Comparison of ENCODE assay signal across 27 cellular contexts in genomic region chr4:165368567-165368966, GRCh38. TPM values are rescaled to one million over a fixed set of nuclear protein-coding genes. Genes with fewer than 3 reads are reported as not detected.
"Had no signal": no experiment of that assay in that cellular context is flagged by ENCODE, and none has a peak within 500 bp of the region (broad histone marks: within the 10 kb centered on the region; RNA-seq: fewer than 3 reads in every experiment).

No MANE protein-coding gene starts in this region.

- H3K36me3 Mint-ChIP-seq: immature natural killer cell; naive thymus-derived CD8-positive, alpha-beta T cell; type B pancreatic cell had no signal

- H3K27me3 Mint-ChIP-seq: type B pancreatic cell had no signal

- ATAC-seq: effector memory CD8-positive, alpha-beta T cell; left colon; left ventricle myocardium superior; lower lobe of right lung; naive thymus-derived CD8-positive, alpha-beta T cell; sciatic nerve had no signal

- H3K27ac Mint-ChIP-seq: effector memory CD8-positive, alpha-beta T cell; immature natural killer cell; naive thymus-derived CD8-positive, alpha-beta T cell; nephron progenitor cell; type B pancreatic cell had no signal

- H3K27me3 ChIP-seq: esophagus squamous epithelium, right atrium auricular region, testis, tibial artery had no signal

- H3K9me3 Mint-ChIP-seq: effector memory CD8-positive, alpha-beta T cell; immature natural killer cell; nephron progenitor cell; type B pancreatic cell had no signal

- H3K36me3 ChIP-seq: esophagus squamous epithelium, lower lobe of right lung, prostate gland, right atrium auricular region, tibial artery had no signal

- H3K27ac ChIP-seq: esophagus squamous epithelium, lower lobe of right lung, prostate gland, right atrium auricular region, testis, tibial artery had no signal

- H3K4me2 ChIP-seq: smooth muscle cell had no signal

- H3K4me1 Mint-ChIP-seq: immature natural killer cell; naive thymus-derived CD8-positive, alpha-beta T cell; nephron progenitor cell had no signal

- H3K4me3 ChIP-seq: esophagus squamous epithelium, lower lobe of right lung, prostate gland, right atrium auricular region, smooth muscle cell, testis, tibial artery had no signal

- H3K4me1 ChIP-seq: esophagus squamous epithelium, lower lobe of right lung, prostate gland, right atrium auricular region, testis, tibial artery had no signal

- H3K4me3 Mint-ChIP-seq: effector memory CD8-positive, alpha-beta T cell; immature natural killer cell; naive thymus-derived CD8-positive, alpha-beta T cell; nephron progenitor cell; type B pancreatic cell had no signal

- H3K9me3 ChIP-seq: esophagus squamous epithelium, lower lobe of right lung, prostate gland, right atrium auricular region, testis, tibial artery had no signal

- DNase-seq: cortex of kidney; effector memory CD8-positive, alpha-beta T cell; erythroblast; esophagus squamous epithelium; hypothalamus; immature natural killer cell; islet precursor cell; kidney glomerular epithelial cell; left colon; left ventricle myocardium superior; lower lobe of right lung; naive thymus-derived CD8-positive, alpha-beta T cell; nephron progenitor cell; nucleus accumbens; stimulated activated CD4-positive, alpha-beta T cell treated with anti-CD3 and anti-CD28 coated beads, Interleukin-12 subunit alpha, Interleukin-12 subunit beta, amount 100 ng/mL, for 4 hours; stimulated activated CD4-positive, alpha-beta T cell treated with anti-CD3 and anti-CD28 coated beads, Interleukin-1b, Interleukin-23, amount 100 ng/mL, for 48 hours; stimulated activated CD4-positive, alpha-beta T cell treated with anti-CD3 and anti-CD28 coated beads, Interleukin-4, amount 100 ng/mL, for 1 hour; stimulated activated CD8-positive, alpha-beta memory T cell treated with anti-CD3 and anti-CD28 coated beads, Interleukin-4, amount 100 ng/mL, for 48 hours; stimulated activated naive CD4-positive, alpha-beta T cell; substantia nigra; testis; tibial artery had no signal

RNA-seq across cellular contexts. Expression of gene CPE, which starts 10.2 kb away (rescaled TPM):
- total RNA-seq: naive thymus-derived CD8-positive, alpha-beta T cell had no signal
- polyA plus RNA-seq: immature natural killer cell had no signal
